In genomic region chr3:187744169-187745151, GRCh38 we compare ENCODE assay signal across 8 cellular contexts. TPM values are rescaled to one million over a fixed set of nuclear protein-coding genes. Genes with fewer than 3 reads are reported as not detected.
DNase-seq lines count a peak whose midpoint lies in the region; ATAC-seq and TF ChIP-seq lines count a peak whose summit lies in the region.

No MANE protein-coding gene starts in this region.

- H3K4me1 ChIP-seq in A673 (ENCODE audit: insufficient read depth, low read length, poor library complexity, severe bottlenecking) (peaks cover 38% of the 10 kb centered on the region), SJSA1 (replicated peaks) (peaks cover 45% of the 10 kb centered on the region)

- no peaks in the 10 kb centered on the region for H3K27me3 ChIP-seq in A673 (replicated peaks; ENCODE audit: insufficient read depth, low read depth, low read length, poor library complexity)
- no peaks in the 10 kb centered on the region for H3K27me3 ChIP-seq in SJSA1 (replicated peaks)

- H3K4me3 ChIP-seq in A673 (ENCODE audit: low read depth, low read length, poor library complexity, severe bottlenecking) (peak overlapping the region; percentile 70), HFF-Myc (replicated peaks; ENCODE audit: low read depth, low read length) (peak overlapping the region; percentile 88), SJSA1 (peak overlapping the region; percentile 45)

- DNase-seq in A673 (ENCODE audit: low spot score) (peak; percentile 48), HFF-Myc (ENCODE audit: extremely low read depth, low read depth) (no peak), SJSA1 (ENCODE audit: low read depth in 1 of 2, low spot score in 2 of 2) (peak in 1 of 2 experiments; percentile 55), left ventricle myocardium superior (peak; percentile 67), posterior vena cava (ENCODE audit: low spot score) (peak; percentile 89), NCI-H187 treated with DMSO at 0.1 percent for 48 hours (lab: John Stamatoyannopoulos, UW) (no peak), KG1 (lab: John Stamatoyannopoulos, UW) (no peak)

- H3K27ac ChIP-seq in A673 (ENCODE audit: low read depth, low read length, poor library complexity, severe bottlenecking), result peak overlapping the region; percentile 100
- peak overlapping the region; percentile 100 for H3K27ac ChIP-seq in SJSA1
- peak overlapping the region; percentile 90 for H3K27ac ChIP-seq in angular gyrus (ENCODE audit: low read depth, low read length)

- POLR2A ChIA-PET in A673 (lab: Charles Lee; ENCODE audit: low non-redundant PET), result interaction anchor here (0.7 to 1.0 kb wide), 3 partner anchors 601 to 1209 kb away, joined by 3 to 4 read pairs (median 4); no protein-coding TSS in a partner anchor

- TF ChIP-seq CTCF in A673 (conservative IDR thresholded peaks at IDR 0.05; ENCODE audit: low read depth, low read length) (no peak), HFF-Myc (IDR thresholded peaks at IDR 0.05; ENCODE audit: low read depth, low read length, missing control alignments) (no peak)

- ATAC-seq in left ventricle myocardium superior, result peak; percentile 32

- BruUV-seq in A673 (replicated peaks; lab: Mats Ljungman, UMichigan), result TSS peak; percentile 88

- no peaks in the 10 kb centered on the region for H3K9me3 ChIP-seq in A673 (ENCODE audit: low read depth, low read length, poor library complexity, severe bottlenecking)
- no peaks in the 10 kb centered on the region for H3K9me3 ChIP-seq in SJSA1 (replicated peaks)

- intact Hi-C loops in A673 (cut with micrococcal nuclease; ENCODE audit: unreplicated experiment), result loop anchor here (2.0 to 10.0 kb wide), 9 partner anchors 300 to 1080 kb away; partner anchors contain the start of gene LPP
- intact Hi-C loops in left ventricle myocardium superior (cut with micrococcal nuclease), result loop anchor here (10.0 kb wide), 1 partner anchor 1400 kb away; no protein-coding TSS in a partner anchor
- intact Hi-C loops in posterior vena cava (cut with DNase I), result loop anchor here (5.0 to 10.0 kb wide), 7 partner anchors 308 to 1400 kb away; partner anchors contain the start of gene LPP (in 1 of the 2)

- CTCF ChIA-PET in A673 (lab: Charles Lee), result interaction anchor here (0.6 to 1.3 kb wide), 2 partner anchors 1209 to 1211 kb away, joined by 4 to 6 read pairs; no protein-coding TSS in a partner anchor

- H3K36me3 ChIP-seq in A673 (ENCODE audit: insufficient read depth, low read length, poor library complexity, severe bottlenecking), result no peaks in the 10 kb centered on the region
- no peaks in the 10 kb centered on the region for H3K36me3 ChIP-seq in SJSA1

RNA-seq across cellular contexts. Expression of gene BCL6, which starts 0.8 kb away (rescaled TPM):
- 30.3 and 31.7 TPM in 2 replicates for total RNA-seq in A673 (2021)
- total RNA-seq in SJSA1 (2014; rRNA removed; shearing (Covaris generic)), result 2.8 TPM in 2 replicates
- 104 TPM for total RNA-seq in left ventricle myocardium superior
- 100 to 1,000 TPM in 1 of 2 donors, 10 to 100 TPM in 1; 87.7 to 143 TPM for total RNA-seq in posterior vena cava

RNA-seq across cellular contexts. Expression of gene RTP2, which starts 42.1 kb away (rescaled TPM):
- total RNA-seq in A673 (2021) (not detected in 2 replicates), left ventricle myocardium superior (not detected), posterior vena cava (not detected)
- not detected in 2 replicates for total RNA-seq in SJSA1 (2014; rRNA removed; shearing (Covaris generic))

Comparison
In these comparisons a context has a peak if more than half of its experiments do, and no peak if none do; other contexts are left out.
1. DNase-seq: peak in A673 (single experiment), left ventricle myocardium superior (single experiment) and posterior vena cava (single experiment); none in HFF-Myc (single experiment), NCI-H187 treated with DMSO at 0.1 percent for 48 hours (single experiment) and KG1 (single experiment).
2. Peak in every context shown above with its lines, with median percentiles within 50 percentile points of each other: H3K27ac ChIP-seq and H3K4me3 ChIP-seq.